In genomic region chr3:42600958-42601675, GRCh38 we compare ENCODE assay signal across 8 cellular contexts. TPM values are rescaled to one million over a fixed set of nuclear protein-coding genes. Genes with fewer than 3 reads are reported as not detected.
DNase-seq lines count a peak whose midpoint lies in the region; ATAC-seq and TF ChIP-seq lines count a peak whose summit lies in the region.

No MANE protein-coding gene starts in this region.

- DNase-seq in NCI-H1092 treated with DMSO at 0.1 percent for 48 hours (lab: John Stamatoyannopoulos, UW) = peak; percentile 56
- DNase-seq in NCI-H1092 (lab: John Stamatoyannopoulos, UW) = no peak
- peak; percentile 89 for DNase-seq in KBM-7
- DNase-seq in UCSD-AML1 (lab: John Stamatoyannopoulos, UW; ENCODE audit: unreplicated experiment) = peak; percentile 89
- peak; percentile 74 for DNase-seq in dermis blood vessel endothelial cell
- DNase-seq in lower leg skin (ENCODE audit: low spot score in 2 of 2) = peak; percentile 75 to 91
- peak; percentile 22 for DNase-seq in stimulated activated CD8-positive, alpha-beta memory T cell treated with anti-CD3 and anti-CD28 coated beads, Interleukin-12 subunit alpha, Interleukin-12 subunit beta, amount 100 ng/mL, for 1 hour (ENCODE audit: low read depth)

- in situ Hi-C loops in KBM-7 (cut with MboI; ENCODE audit: low pct_unique_long_range_greater_than_20kb, low sequenced_read_pairs) = no loop called here

- intact Hi-C loops in lower leg skin (cut with DNase I; ENCODE audit: low total_unique reads) = no loop called here

- WGBS in lower leg skin, 2 donors = 0 to 2% methylated on average over 22 to 24 of the region's 31 CpGs

- TF ChIP-seq POLR2A in lower leg skin (IDR thresholded peaks at IDR 0.05) = no peak

- H3K4me3 ChIP-seq in lower leg skin (ENCODE audit: low read depth, poor library complexity, severe bottlenecking) = peak overlapping the region; percentile 85

- ATAC-seq in GM21717 (IDR thresholded peaks at IDR 0.05; ENCODE audit: unreplicated experiment) = peak; percentile 27

- no peak for TF ChIP-seq CTCF in lower leg skin (IDR thresholded peaks at IDR 0.05)

RNA-seq across cellular contexts. Expression of gene NKTR, which starts 0.6 kb away (rescaled TPM):
- total RNA-seq in dermis blood vessel endothelial cell (61.7 and 133 TPM in 2 replicates), lower leg skin (10 to 100 TPM; 33.8 to 82.3 (median 49.6) TPM)

RNA-seq across cellular contexts. Expression of gene SS18L2, which starts 10.5 kb away (rescaled TPM):
- 23.4 and 46.5 TPM in 2 replicates for total RNA-seq in dermis blood vessel endothelial cell
- 10 to 100 TPM; 12.6 to 23.5 (median 17.6) TPM for total RNA-seq in lower leg skin

RNA-seq across cellular contexts. Expression of gene SEC22C, which starts 19.4 kb away (rescaled TPM):
- total RNA-seq in dermis blood vessel endothelial cell (104 and 114 TPM in 2 replicates), lower leg skin (10 to 100 TPM; 20.5 to 35.6 (median 30.8) TPM)

RNA-seq across cellular contexts. Expression of gene ZBTB47, which starts 52.4 kb away (rescaled TPM):
- total RNA-seq in dermis blood vessel endothelial cell (13.9 and 19.6 TPM in 2 replicates), lower leg skin (10 to 100 TPM; 14.4 to 25.8 (median 21.2) TPM)
